In genomic region chr9:7436754-7437153, GRCh38 we compare ENCODE assay signal across 40 cellular contexts.
"Had no signal": no experiment of that assay in that cellular context is flagged by ENCODE, and none has a peak within 500 bp of the region (broad histone marks: within the 10 kb centered on the region; RNA-seq: fewer than 3 reads in every experiment).

No MANE protein-coding gene starts in this region.

- H3K36me3 Mint-ChIP-seq: activated naive CD4-positive, alpha-beta T cell treated with anti-CD3 and anti-CD28 coated beads, Interleukin-2, amount 10 ng/mL, durations not matched to agents 7 days and 5 days; activated naive CD4-positive, alpha-beta T cell treated with anti-CD3 and anti-CD28 coated beads, Interleukin-2, amount 50 U/mL, for 24 hours; activated naive CD8-positive, alpha-beta T cell; activated naive CD8-positive, alpha-beta T cell treated with anti-CD3 and anti-CD28 coated beads, Interleukin-2, amount 10 ng/mL, durations not matched to agents 7 days and 5 days had no signal

- H3K27me3 ChIP-seq: adrenal gland, ascending aorta, body of pancreas, brain microvascular endothelial cell, cardiac muscle cell had no signal

- H3K4me3 ChIP-seq: adrenal gland, ascending aorta, body of pancreas, breast epithelium, cardiac muscle cell had no signal

- FAIRE-seq: astrocyte, bronchial epithelial cell had no signal

- H3K27me3 Mint-ChIP-seq: activated naive CD4-positive, alpha-beta T cell treated with anti-CD3 and anti-CD28 coated beads, Interleukin-2, amount 10 ng/mL, durations not matched to agents 7 days and 5 days; activated naive CD8-positive, alpha-beta T cell; activated naive CD8-positive, alpha-beta T cell treated with anti-CD3 and anti-CD28 coated beads for 36 hours; activated T-helper 17 cell treated with anti-CD3 and anti-CD28 coated beads, Interleukin-2, amount 50 U/mL, for 72 hours; brain; central memory CD8-positive, alpha-beta T cell had no signal

- ATAC-seq: activated naive CD4-positive, alpha-beta T cell treated with anti-CD3 and anti-CD28 coated beads, Interleukin-2, amount 50 U/mL, for 72 hours; activated naive CD8-positive, alpha-beta T cell treated with anti-CD3 and anti-CD28 coated beads, Interleukin-2, amount 50 U/mL, for 24 hours; activated T-cell treated with anti-CD3 and anti-CD28 coated beads, Interleukin-2, amount 50 U/mL, for 4 hours; activated T-cell treated with anti-CD3 and anti-CD28 coated beads, Interleukin-2, amount 50 U/mL, for 72 hours; activated T-helper 17 cell treated with anti-CD3 and anti-CD28 coated beads, Interleukin-2, amount 50 U/mL, for 72 hours; body of pancreas had no signal

- H3K9me3 Mint-ChIP-seq: activated naive CD8-positive, alpha-beta T cell treated with anti-CD3 and anti-CD28 coated beads, Interleukin-2, amount 10 ng/mL, durations not matched to agents 7 days and 5 days had no signal

- H3K27ac ChIP-seq: adrenal gland, ascending aorta, body of pancreas, brain microvascular endothelial cell, breast epithelium, cardiac muscle cell had no signal

- DNase-seq: activated effector memory CD4-positive, alpha-beta T cell treated with anti-CD3 and anti-CD28 coated beads, Interleukin-2, amount 50 U/mL, for 16 hours; activated effector memory CD4-positive, alpha-beta T cell treated with Interleukin-2 at 50 U/mL for 16 hours; activated gamma-delta T cell; activated gamma-delta T cell treated with Interleukin-2 at 50 U/mL for 16 hours; activated naive CD4-positive, alpha-beta T cell; activated naive CD4-positive, alpha-beta T cell treated with anti-CD3 and anti-CD28 coated beads for 36 hours; activated naive CD4-positive, alpha-beta T cell treated with anti-CD3 and anti-CD28 coated beads, Interleukin-2, amount 10 ng/mL, durations not matched to agents 7 days and 5 days; activated naive CD4-positive, alpha-beta T cell treated with anti-CD3 and anti-CD28 coated beads, Interleukin-2, amount 50 U/mL, for 16 hours; activated naive CD4-positive, alpha-beta T cell treated with Interleukin-2 at 50 U/mL for 16 hours; activated naive CD8-positive, alpha-beta T cell treated with anti-CD3 and anti-CD28 coated beads for 36 hours; activated naive CD8-positive, alpha-beta T cell treated with anti-CD3 and anti-CD28 coated beads, Interleukin-2, amount 10 ng/mL, durations not matched to agents 7 days and 5 days; activated naive CD8-positive, alpha-beta T cell treated with anti-CD3 and anti-CD28 coated beads, Interleukin-2, amount 50 U/mL, for 24 hours; activated T-cell treated with anti-CD3 and anti-CD28 coated beads, Interleukin-2, amount 50 U/mL, for 1 hour; activated T-cell treated with anti-CD3 and anti-CD28 coated beads, Interleukin-2, amount 50 U/mL, for 24 hours; activated T-cell treated with anti-CD3 and anti-CD28 coated beads, Interleukin-2, amount 50 U/mL, for 4 hours; activated T-cell treated with anti-CD3 and anti-CD28 coated beads, Interleukin-2, amount 50 U/mL, for 48 hours; activated T-cell treated with anti-CD3 and anti-CD28 coated beads, Interleukin-2, amount 50 U/mL, for 72 hours; adrenal gland; amniotic stem cell; amygdala; anterior cingulate cortex; aorta; body of pancreas; brain microvascular endothelial cell; caudate nucleus; central memory CD4-positive, alpha-beta T cell; cerebellar nuclear complex had no signal

- H3K4me1 ChIP-seq: adrenal gland, ascending aorta, body of pancreas, breast epithelium had no signal

- H3K9me3 ChIP-seq: adrenal gland, body of pancreas had no signal

- H3K27ac Mint-ChIP-seq: activated naive CD4-positive, alpha-beta T cell treated with anti-CD3 and anti-CD28 coated beads for 36 hours; activated naive CD4-positive, alpha-beta T cell treated with anti-CD3 and anti-CD28 coated beads, Interleukin-2, amount 10 ng/mL, durations not matched to agents 7 days and 5 days; activated naive CD4-positive, alpha-beta T cell treated with anti-CD3 and anti-CD28 coated beads, Interleukin-2, amount 50 U/mL, for 24 hours; activated naive CD4-positive, alpha-beta T cell treated with anti-CD3 and anti-CD28 coated beads, Interleukin-2, amount 50 U/mL, for 72 hours; activated naive CD8-positive, alpha-beta T cell; activated naive CD8-positive, alpha-beta T cell treated with anti-CD3 and anti-CD28 coated beads for 36 hours; activated naive CD8-positive, alpha-beta T cell treated with anti-CD3 and anti-CD28 coated beads, Interleukin-2, amount 10 ng/mL, durations not matched to agents 7 days and 5 days; activated naive CD8-positive, alpha-beta T cell treated with anti-CD3 and anti-CD28 coated beads, Interleukin-2, amount 50 U/mL, for 24 hours; activated T-cell treated with anti-CD3 and anti-CD28 coated beads, Interleukin-2, amount 50 U/mL, for 24 hours; activated T-cell treated with anti-CD3 and anti-CD28 coated beads, Interleukin-2, amount 50 U/mL, for 72 hours; activated T-helper 1 cell treated with anti-CD3 and anti-CD28 coated beads, Interleukin-12 subunit alpha, Interleukin-12 subunit beta, Interleukin-2, Interleukin-4 antibody, amounts not matched to agents 30 ng/mL and 10 ng/mL and 1 ng/mL, durations not matched to agents 14 hours and 24 hours and 36 hours; activated T-helper 17 cell treated with anti-CD3 and anti-CD28 coated beads, Interleukin-2, amount 50 U/mL, for 72 hours; activated T-helper 2 cell treated with anti-CD3 and anti-CD28 coated beads, Interferon-gamma antibody, Interleukin-2, Interleukin-4, amounts not matched to agents 10 μg/mL and 5 μg/mL and 100 μg/mL, durations not matched to agents 14 hours and 24 hours and 36 hours; brain had no signal

- H3K4me1 Mint-ChIP-seq: activated naive CD4-positive, alpha-beta T cell treated with anti-CD3 and anti-CD28 coated beads, Interleukin-2, amount 10 ng/mL, durations not matched to agents 7 days and 5 days; activated naive CD4-positive, alpha-beta T cell treated with anti-CD3 and anti-CD28 coated beads, Interleukin-2, amount 50 U/mL, for 24 hours; activated naive CD8-positive, alpha-beta T cell treated with anti-CD3 and anti-CD28 coated beads for 36 hours; activated naive CD8-positive, alpha-beta T cell treated with anti-CD3 and anti-CD28 coated beads, Interleukin-2, amount 10 ng/mL, durations not matched to agents 7 days and 5 days; activated naive CD8-positive, alpha-beta T cell treated with anti-CD3 and anti-CD28 coated beads, Interleukin-2, amount 50 U/mL, for 24 hours; activated T-helper 17 cell treated with anti-CD3 and anti-CD28 coated beads, Interleukin-2, amount 50 U/mL, for 72 hours; central memory CD8-positive, alpha-beta T cell had no signal

- H3K36me3 ChIP-seq: adrenal gland, ascending aorta, brain microvascular endothelial cell, breast epithelium, cardiac muscle cell had no signal

- H3K4me3 Mint-ChIP-seq: activated naive CD4-positive, alpha-beta T cell treated with anti-CD3 and anti-CD28 coated beads for 36 hours; activated naive CD4-positive, alpha-beta T cell treated with anti-CD3 and anti-CD28 coated beads, Interleukin-2, amount 10 ng/mL, durations not matched to agents 7 days and 5 days; activated naive CD4-positive, alpha-beta T cell treated with anti-CD3 and anti-CD28 coated beads, Interleukin-2, amount 50 U/mL, for 24 hours; activated naive CD8-positive, alpha-beta T cell; activated naive CD8-positive, alpha-beta T cell treated with anti-CD3 and anti-CD28 coated beads for 36 hours; activated naive CD8-positive, alpha-beta T cell treated with anti-CD3 and anti-CD28 coated beads, Interleukin-2, amount 10 ng/mL, durations not matched to agents 7 days and 5 days; activated naive CD8-positive, alpha-beta T cell treated with anti-CD3 and anti-CD28 coated beads, Interleukin-2, amount 50 U/mL, for 24 hours; activated T-cell treated with anti-CD3 and anti-CD28 coated beads, Interleukin-2, amount 50 U/mL, for 24 hours; activated T-cell treated with anti-CD3 and anti-CD28 coated beads, Interleukin-2, amount 50 U/mL, for 4 hours; activated T-cell treated with anti-CD3 and anti-CD28 coated beads, Interleukin-2, amount 50 U/mL, for 72 hours; activated T-helper 1 cell treated with anti-CD3 and anti-CD28 coated beads, Interleukin-12 subunit alpha, Interleukin-12 subunit beta, Interleukin-2, Interleukin-4 antibody, amounts not matched to agents 30 ng/mL and 10 ng/mL and 1 ng/mL, durations not matched to agents 14 hours and 24 hours and 36 hours; activated T-helper 17 cell treated with anti-CD3 and anti-CD28 coated beads, Interleukin-2, amount 50 U/mL, for 72 hours; brain; central memory CD8-positive, alpha-beta T cell had no signal
